Comparison of ENCODE assay signal across 8 cellular contexts in genomic region chr3:184155644-184156521, GRCh38. TPM values are rescaled to one million over a fixed set of nuclear protein-coding genes. Genes with fewer than 3 reads are reported as not detected.
DNase-seq lines count a peak whose midpoint lies in the region; ATAC-seq, FAIRE-seq and TF ChIP-seq lines count a peak whose summit lies in the region.

No MANE protein-coding gene starts in this region.

- H3K9me3 ChIP-seq in GM12878 (replicated peaks; ENCODE audit: control insufficient read depth, insufficient read depth, low read length), result no peaks in the 10 kb centered on the region

- peak overlapping the region; percentile 77 for H2AFZ ChIP-seq in GM12878 (ENCODE audit: control insufficient read depth, low read depth, low read length)

- RAD21 ChIA-PET in GM12878 (lab: Charles Lee; ENCODE audit: unreplicated experiment), result interaction anchor here (0.7 to 2.2 kb wide), 7 partner anchors 10 to 133 kb away, joined by 3 to 10 read pairs (median 3); partner anchors contain the start of genes ABCF3, AP2M1 and EIF2B5

- no peak for TF ChIP-seq POLR2A in GM12878 (IDR thresholded peaks at IDR 0.05; ENCODE audit: low read depth, low read length)

- peaks cover 25 to 34% (median 34%) of the 10 kb centered on the region in 3 donors for H3K4me1 Mint-ChIP-seq in T-cell

- FAIRE-seq in GM12878 (lab: Jason Lieb, UNC), result no peak

- DNase-seq in AG04449 (ENCODE audit: low read depth, low spot score), result no peak
- peak in 23 of 34 experiments; percentile 9 to 49 (median 26) for DNase-seq in T-cell
- no peak for DNase-seq in GM12878 (ENCODE audit: low read depth, low spot score)
- DNase-seq in iPS-NIHi11 (ENCODE audit: low spot score), result peak; percentile 63
- peak; percentile 48 for DNase-seq in stimulated activated CD4-positive, alpha-beta T cell treated with anti-CD3 and anti-CD28 coated beads, Interleukin-12 subunit alpha, Interleukin-12 subunit beta, amount 100 ng/mL, for 4 hours
- no peak for DNase-seq in mucosa of gallbladder (ENCODE audit: low spot score)

- WGBS in GM12878 (ENCODE audit: insufficient coverage, insufficient replicate concordance, low lambda C conversion rate, missing lambda C conversion rate), result 1% methylated on average over 47 of the region's 47 CpGs

- H3K36me3 ChIP-seq in GM12878 (ENCODE audit: control insufficient read depth in 2 of 2, insufficient read depth in 2 of 2, low read length in 1 of 2), result no peaks in the 10 kb centered on the region

- TF ChIP-seq CTCF in AG04449 (IDR thresholded peaks at IDR 0.05; ENCODE audit: insufficient read depth, low read length, missing control alignments) (no peak), GM12878 (IDR thresholded peaks at IDR 0.05 in 2 of 3, conservative IDR thresholded peaks at IDR 0.05 in 1 of 3; ENCODE audit: control insufficient read depth in 2 of 3, extremely low read depth in 1 of 3, insufficient read depth in 1 of 3, low read depth in 3 of 3, low read length in 3 of 3) (no peak)

- POLR2A ChIA-PET in AG04449 (lab: Yijun Ruan, JAX) (interaction anchor here (0.6 to 2.4 kb wide), 9 partner anchors 12 to 37 kb away, joined by 3 to 11 read pairs (median 4); partner anchors contain the start of genes ABCF3 and EIF2B5), T-cell (lab: Charles Lee) (interaction anchor here in 1 of 2 donors (0.7 to 0.9 kb wide), 2 partner anchors 13 to 1430 kb away, joined by 3 read pairs; partner anchors contain the start of gene SENP2), GM12878 (lab: Charles Lee) (interaction anchor here (0.5 to 2.4 kb wide), 8 partner anchors 8 to 1127 kb away, joined by 3 to 7 read pairs (median 4); partner anchors contain the start of genes ABCF3, AP2M1 and EIF2B5)

- no peaks in the 10 kb centered on the region for H3K27me3 ChIP-seq in GM12878 (replicated peaks in 1 of 2; ENCODE audit: control insufficient read depth in 2 of 2, insufficient read depth in 2 of 2, low read length in 1 of 2)

- H3K27ac ChIP-seq in GM12878 (ENCODE audit: control insufficient read depth, insufficient read depth), result peak overlapping the region; percentile 35

- CTCF ChIA-PET in AG04449 (lab: Yijun Ruan, JAX), result interaction anchor here (1.2 to 2.2 kb wide), 2 partner anchors 11 to 25 kb away, joined by 3 to 8 read pairs; no protein-coding TSS in a partner anchor
- CTCF ChIA-PET in T-cell (lab: Charles Lee), result interaction anchor here (0.6 to 1.2 kb wide), 2 partner anchors 12 to 258 kb away, joined by 4 read pairs; no protein-coding TSS in a partner anchor
- CTCF ChIA-PET in GM12878 (lab: Yijun Ruan, JAX), result interaction anchor here (0.9 to 1.6 kb wide), 3 partner anchors 10 to 31 kb away, joined by 3 to 7 read pairs (median 3); partner anchors contain the start of gene EIF2B5

- H3K27me3 Mint-ChIP-seq in T-cell, result no peaks in the 10 kb centered on the region

- H3K4me3 ChIP-seq in AG04449 (ENCODE audit: low read depth, low read length) (peak overlapping the region; percentile 94), GM12878 (peak overlapping the region; percentile 82)

- H3K4me2 ChIP-seq in GM12878 (ENCODE audit: control insufficient read depth, insufficient read depth), result peak overlapping the region; percentile 78

- peaks cover 5% of the 10 kb centered on the region for H3K36me3 Mint-ChIP-seq in T-cell

- TSS peak; percentile 63 for BruUV-seq in GM12878 (replicated peaks; lab: Mats Ljungman, UMichigan)

- intact Hi-C loops in GM12878 (cut with micrococcal nuclease; ENCODE audit: unreplicated experiment), result loop anchor here (1.0 kb wide), 2 partner anchors 22 to 29 kb away; no protein-coding TSS in a partner anchor

- H3K4me3 Mint-ChIP-seq in T-cell, result peak overlapping the region; percentile 89 to 96 (median 91)

- in situ Hi-C loops in GM12878 (cut with MboI), result no loop called here

- H3K79me2 ChIP-seq in GM12878 (ENCODE audit: control insufficient read depth, insufficient read depth, low read length), result peaks cover 42% of the 10 kb centered on the region

- ATAC-seq in GM18907 (IDR thresholded peaks at IDR 0.05; ENCODE audit: unreplicated experiment) (peak; percentile 37), HG03135 (IDR thresholded peaks at IDR 0.05; ENCODE audit: unreplicated experiment) (peak; percentile 45), T-cell (replicated peaks in 1 of 4) (peak; percentile 63 to 70 (median 65)), GM12878 (peak; percentile 48)

- SMC1A ChIA-PET in GM12878 (lab: Charles Lee; ENCODE audit: uncharacterized antibody, unreplicated experiment), result interaction anchor here (0.7 to 1.4 kb wide), 5 partner anchors 23 to 94 kb away, joined by 3 to 4 read pairs (median 4); no protein-coding TSS in a partner anchor

- TF ChIP-seq RAD21 in GM12878 (IDR thresholded peaks at IDR 0.05; ENCODE audit: insufficient read depth, low read depth, low read length), result no peak

- peak overlapping the region; percentile 78 to 83 for H3K27ac Mint-ChIP-seq in T-cell

- peak overlapping the region; percentile 88 for H3K9ac ChIP-seq in GM12878 (ENCODE audit: control insufficient read depth, insufficient read depth, low read length)

- TF ChIP-seq EP300 in GM12878 (IDR thresholded peaks at IDR 0.05; ENCODE audit: borderline replicate concordance in 1 of 2, control insufficient read depth in 1 of 2, low read depth in 2 of 2, low read length in 2 of 2), result no peak

- H3K4me1 ChIP-seq in GM12878 (ENCODE audit: control insufficient read depth, insufficient read depth, low read length), result peaks cover 9% of the 10 kb centered on the region

- H4K20me1 ChIP-seq in GM12878 (ENCODE audit: control insufficient read depth, insufficient read depth), result no peaks in the 10 kb centered on the region

- no peaks in the 10 kb centered on the region for H3K9me3 Mint-ChIP-seq in T-cell

RNA-seq across cellular contexts. Expression of gene DVL3, which starts 0.7 kb away (rescaled TPM):
- total RNA-seq in T-cell, result 10 to 100 TPM; 33.8 to 60.2 (median 51.2) TPM
- total RNA-seq in GM12878 (2013; cell fraction: nucleolus; rRNA removed), result 59.5 and 59.7 TPM in 2 replicates
- 15.6 and 19.4 TPM in 2 replicates for total RNA-seq in GM12878 (2014; rRNA removed)
- total RNA-seq in GM12878 (2014; rRNA removed; fragmentation: Illumina TruSeq; extraction: Trizol), result 8.1 and 9.1 TPM in 2 replicates
- 34.3 and 39.7 TPM in 2 replicates for total RNA-seq in GM12878 (2021)
- polyA plus RNA-seq in GM12878 (2011; ENCODE audit: low read depth), result 9.2 TPM
- polyA plus RNA-seq in GM12878 (2011; rRNA removed), result 18.7 and 25.9 TPM in 2 replicates
- polyA plus RNA-seq in GM12878 (2011; cell fraction: cytosol; rRNA removed), result 27.4 and 32.2 TPM in 2 replicates
- 109 and 150 TPM in 2 replicates for polyA plus RNA-seq in GM12878 (2011; cell fraction: nucleus; rRNA removed)
- 20.8 and 21.5 TPM in 2 replicates for polyA plus RNA-seq in GM12878 (2012)
- polyA plus RNA-seq in GM12878 (2014; fragmentation: Illumina TruSeq; extraction: Trizol), result 13.8 and 19.1 TPM in 2 replicates
- 1 to 10 TPM; 2.2 to 2.4 TPM for polyA plus RNA-seq in GM12878 (2014; fragmentation: Nextera tagmentation; extraction: Ambion mirVana)
- polyA plus RNA-seq in GM12878 (2014; rRNA removed), result 33.0 and 34.0 TPM in 2 replicates
- 1 to 10 TPM; 6.8 to 9.8 TPM for polyA plus RNA-seq in GM12878 (2016; fragmentation: Nextera tagmentation; extraction: Ambion mirVana)
- polyA minus RNA-seq in GM12878 (2011; rRNA and poly(A)+ RNA removed), result 27.9 and 30.6 TPM in 2 replicates
- 17.6 and 22.2 TPM in 2 replicates for polyA minus RNA-seq in GM12878 (2011; cell fraction: cytosol; rRNA and poly(A)+ RNA removed)
- 23.1 and 41.1 TPM in 2 replicates for polyA minus RNA-seq in GM12878 (2011; cell fraction: nucleus; rRNA and poly(A)+ RNA removed)
- 99.2 TPM for total RNA-seq in mucosa of gallbladder

RNA-seq across cellular contexts. Expression of gene AP2M1, which starts 18.8 kb away (rescaled TPM):
- total RNA-seq in T-cell, result 100 to 1,000 TPM; 124 to 196 (median 188) TPM
- total RNA-seq in GM12878 (2013; cell fraction: nucleolus; rRNA removed), result 83.0 and 85.8 TPM in 2 replicates
- total RNA-seq in GM12878 (2014; rRNA removed), result 148 and 159 TPM in 2 replicates
- total RNA-seq in GM12878 (2014; rRNA removed; fragmentation: Illumina TruSeq; extraction: Trizol), result 110 and 115 TPM in 2 replicates
- 180 and 191 TPM in 2 replicates for total RNA-seq in GM12878 (2021)
- polyA plus RNA-seq in GM12878 (2011; ENCODE audit: low read depth), result 363 TPM
- polyA plus RNA-seq in GM12878 (2011; rRNA removed), result 163 and 269 TPM in 2 replicates
- polyA plus RNA-seq in GM12878 (2011; cell fraction: cytosol; rRNA removed), result 161 and 196 TPM in 2 replicates
- 276 and 344 TPM in 2 replicates for polyA plus RNA-seq in GM12878 (2011; cell fraction: nucleus; rRNA removed)
- polyA plus RNA-seq in GM12878 (2012), result 175 and 249 TPM in 2 replicates
- polyA plus RNA-seq in GM12878 (2014; fragmentation: Illumina TruSeq; extraction: Trizol), result 120 and 164 TPM in 2 replicates
- polyA plus RNA-seq in GM12878 (2014; fragmentation: Nextera tagmentation; extraction: Ambion mirVana), result 10 to 100 TPM; 65.6 to 68.9 TPM
- polyA plus RNA-seq in GM12878 (2014; rRNA removed), result 156 and 174 TPM in 2 replicates
- 100 to 1,000 TPM; 340 to 356 TPM for polyA plus RNA-seq in GM12878 (2016; fragmentation: Nextera tagmentation; extraction: Ambion mirVana)
- polyA minus RNA-seq in GM12878 (2011; rRNA and poly(A)+ RNA removed), result 166 and 258 TPM in 2 replicates
- 45.6 and 50.7 TPM in 2 replicates for polyA minus RNA-seq in GM12878 (2011; cell fraction: cytosol; rRNA and poly(A)+ RNA removed)
- 52.1 and 85.1 TPM in 2 replicates for polyA minus RNA-seq in GM12878 (2011; cell fraction: nucleus; rRNA and poly(A)+ RNA removed)
- total RNA-seq in mucosa of gallbladder, result 322 TPM

RNA-seq across cellular contexts. Expression of gene EIF2B5, which starts 20.7 kb away (rescaled TPM):
- total RNA-seq in T-cell (10 to 100 TPM; 57.8 to 74.3 (median 72.3) TPM), GM12878 (2014; rRNA removed) (50.9 and 53.9 TPM in 2 replicates), GM12878 (2014; rRNA removed; fragmentation: Illumina TruSeq; extraction: Trizol) (46.1 and 50.4 TPM in 2 replicates), GM12878 (2021) (44.9 and 50.7 TPM in 2 replicates), mucosa of gallbladder (35.5 TPM)
- total RNA-seq in GM12878 (2013; cell fraction: nucleolus; rRNA removed), result 132 and 135 TPM in 2 replicates
- 31.4 TPM for polyA plus RNA-seq in GM12878 (2011; ENCODE audit: low read depth)
- polyA plus RNA-seq in GM12878 (2011; rRNA removed) (49.7 and 58.5 TPM in 2 replicates), GM12878 (2014; fragmentation: Illumina TruSeq; extraction: Trizol) (53.5 and 55.9 TPM in 2 replicates), GM12878 (2014; fragmentation: Nextera tagmentation; extraction: Ambion mirVana) (10 to 100 TPM; 13.7 to 23.6 TPM), GM12878 (2014; rRNA removed) (65.1 and 72.4 TPM in 2 replicates), GM12878 (2016; fragmentation: Nextera tagmentation; extraction: Ambion mirVana) (10 to 100 TPM; 79.2 to 82.7 TPM)
- 55.7 and 63.4 TPM in 2 replicates for polyA plus RNA-seq in GM12878 (2011; cell fraction: cytosol; rRNA removed)
- 145 and 159 TPM in 2 replicates for polyA plus RNA-seq in GM12878 (2011; cell fraction: nucleus; rRNA removed)
- polyA plus RNA-seq in GM12878 (2012), result 33.0 and 34.6 TPM in 2 replicates
- 72.0 and 84.9 TPM in 2 replicates for polyA minus RNA-seq in GM12878 (2011; rRNA and poly(A)+ RNA removed)
- polyA minus RNA-seq in GM12878 (2011; cell fraction: cytosol; rRNA and poly(A)+ RNA removed), result 13.2 and 18.6 TPM in 2 replicates
- 60.4 and 91.0 TPM in 2 replicates for polyA minus RNA-seq in GM12878 (2011; cell fraction: nucleus; rRNA and poly(A)+ RNA removed)

RNA-seq across cellular contexts. Expression of gene ABCF3, which starts 30.1 kb away (rescaled TPM):
- total RNA-seq in T-cell, result 100 to 1,000 TPM; 112 to 145 (median 125) TPM
- total RNA-seq in GM12878 (2013; cell fraction: nucleolus; rRNA removed), result 51.7 and 54.6 TPM in 2 replicates
- total RNA-seq in GM12878 (2014; rRNA removed), result 46.6 and 49.4 TPM in 2 replicates
- total RNA-seq in GM12878 (2014; rRNA removed; fragmentation: Illumina TruSeq; extraction: Trizol), result 25.7 and 25.8 TPM in 2 replicates
- total RNA-seq in GM12878 (2021), result 56.1 and 61.8 TPM in 2 replicates
- polyA plus RNA-seq in GM12878 (2011; ENCODE audit: low read depth), result 21.7 TPM
- polyA plus RNA-seq in GM12878 (2011; rRNA removed), result 30.8 and 44.4 TPM in 2 replicates
- 54.9 and 80.9 TPM in 2 replicates for polyA plus RNA-seq in GM12878 (2011; cell fraction: cytosol; rRNA removed)
- 273 and 282 TPM in 2 replicates for polyA plus RNA-seq in GM12878 (2011; cell fraction: nucleus; rRNA removed)
- 40.9 and 45.8 TPM in 2 replicates for polyA plus RNA-seq in GM12878 (2012)
- 21.0 and 36.9 TPM in 2 replicates for polyA plus RNA-seq in GM12878 (2014; fragmentation: Illumina TruSeq; extraction: Trizol)
- polyA plus RNA-seq in GM12878 (2014; fragmentation: Nextera tagmentation; extraction: Ambion mirVana), result 1 to 10 TPM; 6.1 to 8.1 TPM
- polyA plus RNA-seq in GM12878 (2014; rRNA removed), result 70.6 and 81.7 TPM in 2 replicates
- 10 to 100 TPM; 66.8 to 71.3 TPM for polyA plus RNA-seq in GM12878 (2016; fragmentation: Nextera tagmentation; extraction: Ambion mirVana)
- polyA minus RNA-seq in GM12878 (2011; rRNA and poly(A)+ RNA removed), result 53.6 and 96.3 TPM in 2 replicates
- polyA minus RNA-seq in GM12878 (2011; cell fraction: cytosol; rRNA and poly(A)+ RNA removed), result 22.8 and 23.0 TPM in 2 replicates
- 96.4 and 138 TPM in 2 replicates for polyA minus RNA-seq in GM12878 (2011; cell fraction: nucleus; rRNA and poly(A)+ RNA removed)
- total RNA-seq in mucosa of gallbladder, result 77.4 TPM

RNA-seq across cellular contexts. Expression of gene HTR3E, which starts 59.0 kb away (rescaled TPM):
- total RNA-seq in T-cell, result not detected
- total RNA-seq in GM12878 (2013; cell fraction: nucleolus; rRNA removed), result not detected in 2 replicates
- total RNA-seq in GM12878 (2014; rRNA removed), result not detected in 2 replicates
- not detected in 2 replicates for total RNA-seq in GM12878 (2014; rRNA removed; fragmentation: Illumina TruSeq; extraction: Trizol)
- not detected in 2 replicates for total RNA-seq in GM12878 (2021)
- not detected for polyA plus RNA-seq in GM12878 (2011; ENCODE audit: low read depth)
- polyA plus RNA-seq in GM12878 (2011; rRNA removed), result not detected in 2 replicates
- not detected in 2 replicates for polyA plus RNA-seq in GM12878 (2011; cell fraction: cytosol; rRNA removed)
- not detected in 2 replicates for polyA plus RNA-seq in GM12878 (2011; cell fraction: nucleus; rRNA removed)
- polyA plus RNA-seq in GM12878 (2012), result not detected in 2 replicates
- not detected in 2 replicates for polyA plus RNA-seq in GM12878 (2014; fragmentation: Illumina TruSeq; extraction: Trizol)
- polyA plus RNA-seq in GM12878 (2014; fragmentation: Nextera tagmentation; extraction: Ambion mirVana), result not detected
- polyA plus RNA-seq in GM12878 (2014; rRNA removed), result not detected in 2 replicates
- polyA plus RNA-seq in GM12878 (2016; fragmentation: Nextera tagmentation; extraction: Ambion mirVana), result not detected
- not detected in 2 replicates for polyA minus RNA-seq in GM12878 (2011; rRNA and poly(A)+ RNA removed)
- polyA minus RNA-seq in GM12878 (2011; cell fraction: cytosol; rRNA and poly(A)+ RNA removed), result not detected in 2 replicates
- not detected in 2 replicates for polyA minus RNA-seq in GM12878 (2011; cell fraction: nucleus; rRNA and poly(A)+ RNA removed)
- not detected for total RNA-seq in mucosa of gallbladder

Comparison
In these comparisons a context has a peak if more than half of its experiments do, and no peak if none do; other contexts are left out.
1. DNase-seq: peak in T-cell (23 of 34), iPS-NIHi11 (single experiment) and stimulated activated CD4-positive, alpha-beta T cell treated with anti-CD3 and anti-CD28 coated beads, Interleukin-12 subunit alpha, Interleukin-12 subunit beta, amount 100 ng/mL, for 4 hours (single experiment); none in AG04449 (single experiment), GM12878 (single experiment) and mucosa of gallbladder (single experiment).
2. Peak in every context shown above with its lines, with median percentiles within 50 percentile points of each other: ATAC-seq.